22 cellular contexts compared by ENCODE assay signal in the genomic region with DNA sequence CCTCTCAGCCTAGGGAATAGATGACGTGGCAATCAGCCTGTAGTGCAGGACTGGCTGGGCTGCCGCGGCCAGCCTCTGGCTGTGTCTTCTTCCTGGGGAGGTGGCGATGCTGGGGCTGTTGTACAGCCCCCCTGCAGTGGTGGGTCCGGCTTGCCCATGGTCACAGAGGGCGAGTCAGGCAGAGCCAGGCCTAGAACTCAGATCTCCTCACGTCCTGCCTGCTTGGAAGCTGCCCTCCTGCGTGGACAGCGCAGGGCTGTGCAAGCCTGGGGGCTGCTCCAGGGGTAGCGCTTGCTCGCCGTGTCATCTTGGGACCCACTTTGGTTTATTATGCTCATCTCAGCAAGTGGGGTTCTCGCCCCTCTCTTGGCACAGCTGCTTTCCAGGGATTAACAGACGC.
"Had no signal": no experiment of that assay in that cellular context is flagged by ENCODE, and none has a peak within 500 bp of the region (broad histone marks: within the 10 kb centered on the region; RNA-seq: fewer than 3 reads in every experiment).

No MANE protein-coding gene starts in this region.

- H3K9me3 ChIP-seq: mucosa of descending colon, prostate gland, right atrium auricular region, sigmoid colon, thoracic aorta, tibial nerve, upper lobe of left lung, uterus had no signal

- H3K36me3 ChIP-seq: uterus had no signal

- H3K27ac Mint-ChIP-seq: mesothelial cell of epicardium; natural killer cell treated with Interleukin-12 subunit alpha and Interleukin-12 subunit beta and Interleukin-15 and Interleukin-18, amount 100 ng/mL, for 72 hours; stimulated activated memory B cell treated with anti-CD40 and anti-IgM and Interleukin-4, amounts not matched to agents 10 μg/mL and 1 μg/mL and 100 μg/mL, for 72 hours; stimulated activated naive CD8-positive, alpha-beta T cell treated with anti-CD3 and anti-CD28 coated beads, Interleukin-15, Interleukin-2, amounts not matched to agents 100 ng/mL and 50 ng/mL, for 24 hours had no signal

- H3K36me3 Mint-ChIP-seq: naive B cell had no signal

- ATAC-seq: left ventricle myocardium superior; mucosa of descending colon; natural killer cell treated with Interleukin-12 subunit alpha and Interleukin-12 subunit beta and Interleukin-15 and Interleukin-18, amount 100 ng/mL, for 72 hours; stimulated activated memory B cell treated with anti-CD40 and anti-IgM and Interleukin-4, amounts not matched to agents 10 μg/mL and 1 μg/mL and 100 μg/mL, for 72 hours had no signal

- H3K27me3 Mint-ChIP-seq: naive B cell; natural killer cell treated with Interleukin-12 subunit alpha and Interleukin-12 subunit beta and Interleukin-15 and Interleukin-18, amount 100 ng/mL, for 72 hours; stimulated activated memory B cell treated with anti-CD40 and anti-IgM and Interleukin-4, amounts not matched to agents 10 μg/mL and 1 μg/mL and 100 μg/mL, for 72 hours; stimulated activated naive CD8-positive, alpha-beta T cell treated with anti-CD3 and anti-CD28 coated beads, Interleukin-15, Interleukin-2, amounts not matched to agents 100 ng/mL and 50 ng/mL, for 24 hours had no signal

- H3K9me3 Mint-ChIP-seq: mesothelial cell of epicardium; naive B cell; natural killer cell treated with Interleukin-12 subunit alpha and Interleukin-12 subunit beta and Interleukin-15 and Interleukin-18, amount 100 ng/mL, for 72 hours; neural crest cell; stimulated activated memory B cell treated with anti-CD40 and anti-IgM and Interleukin-4, amounts not matched to agents 10 μg/mL and 1 μg/mL and 100 μg/mL, for 72 hours; stimulated activated naive CD8-positive, alpha-beta T cell treated with anti-CD3 and anti-CD28 coated beads, Interleukin-15, Interleukin-2, amounts not matched to agents 100 ng/mL and 50 ng/mL, for 24 hours had no signal

- H3K4me3 Mint-ChIP-seq: mesothelial cell of epicardium; naive B cell; natural killer cell treated with Interleukin-12 subunit alpha and Interleukin-12 subunit beta and Interleukin-15 and Interleukin-18, amount 100 ng/mL, for 72 hours; neural crest cell; stimulated activated memory B cell treated with anti-CD40 and anti-IgM and Interleukin-4, amounts not matched to agents 10 μg/mL and 1 μg/mL and 100 μg/mL, for 72 hours; stimulated activated naive CD8-positive, alpha-beta T cell treated with anti-CD3 and anti-CD28 coated beads, Interleukin-15, Interleukin-2, amounts not matched to agents 100 ng/mL and 50 ng/mL, for 24 hours had no signal

- H3K4me1 Mint-ChIP-seq: mesothelial cell of epicardium, neural crest cell had no signal

- DNase-seq: cortex of kidney; effector CD4-positive, alpha-beta T cell; left ventricle myocardium superior; mesenchymal stem cell; mucosa of descending colon; naive B cell; sigmoid colon; stimulated activated CD4-positive, alpha-beta T cell treated with anti-CD3 and anti-CD28 coated beads, Interleukin-2, amount 100 ng/mL, for 24 hours; stimulated activated CD4-positive, alpha-beta T cell treated with anti-CD3 and anti-CD28 coated beads, Interleukin-4, amount 100 ng/mL, for 24 hours; uterus had no signal

- H3K4me3 ChIP-seq: lung, mucosa of descending colon, prostate gland, right atrium auricular region, sigmoid colon, thoracic aorta, tibial nerve, upper lobe of left lung, uterus had no signal

- H3K4me1 ChIP-seq: parathyroid adenoma, prostate gland, right atrium auricular region, sigmoid colon, uterus had no signal

- H3K27ac ChIP-seq: parathyroid adenoma, prostate gland, right atrium auricular region, sigmoid colon, thoracic aorta, tibial nerve, upper lobe of left lung, uterus had no signal

- H3K27me3 ChIP-seq: right atrium auricular region, sigmoid colon, tibial nerve, upper lobe of left lung, uterus had no signal
